In genomic region chr5:13412040-13412595, GRCh38 we compare ENCODE assay signal across 17 cellular contexts.
DNase-seq lines count a peak whose midpoint lies in the region; ATAC-seq and TF ChIP-seq lines count a peak whose summit lies in the region.
"Had no signal": no experiment of that assay in that cellular context is flagged by ENCODE, and none has a peak within 500 bp of the region (broad histone marks: within the 10 kb centered on the region; RNA-seq: fewer than 3 reads in every experiment).

No MANE protein-coding gene starts in this region.

- no peak overlapping the region for H3K27ac ChIP-seq in RWPE2 (ENCODE audit: poor library complexity, severe bottlenecking)
- H3K27ac ChIP-seq: HL-60 had no signal

- DNase-seq in COR-L47 (lab: John Stamatoyannopoulos, UW) = peak; percentile 25
- peak; percentile 3 for DNase-seq in Calu3
- peak; percentile 21 for DNase-seq in MV-4-11 (lab: John Stamatoyannopoulos, UW)
- no peak for DNase-seq in RWPE2 (ENCODE audit: low spot score)
- DNase-seq in GM13976 (ENCODE audit: low spot score) = no peak
- no peak for DNase-seq in activated effector memory CD4-positive, alpha-beta T cell treated with anti-CD3 and anti-CD28 coated beads, Interleukin-2, amount 50 U/mL, for 16 hours
- DNase-seq: ACHN, C1 segment of cervical spinal cord, GF-D8, IMR-90, MG63, NCI-H1092, NCI-H510A treated with DMSO at 0.1 percent for 48 hours, SHP77 treated with DMSO at 0.1 percent for 48 hours, SK-N-SH had no signal

- H3K4me1 Mint-ChIP-seq in Calu3 (ENCODE audit: low read depth, unreplicated experiment) = no peaks in the 10 kb centered on the region

- H3K4me1 ChIP-seq in RWPE2 (ENCODE audit: insufficient read depth, poor library complexity, severe bottlenecking) = no peaks in the 10 kb centered on the region

- no peaks in the 10 kb centered on the region for H3K9me3 Mint-ChIP-seq in Calu3 (ENCODE audit: low read depth, unreplicated experiment)

- H3K4me3 ChIP-seq in RWPE2 (ENCODE audit: severe bottlenecking) = no peak overlapping the region
- H3K4me3 ChIP-seq: MG63 had no signal

- peak; percentile 21; the same call in 1 of the 3 replicates for ATAC-seq in RWPE2 (ENCODE audit: low read depth)
- no peak for ATAC-seq in HG03280 (IDR thresholded peaks at IDR 0.05; ENCODE audit: unreplicated experiment)

- CTCF ChIA-PET in Calu3 (lab: Charles Lee) = no interaction called here

- no peaks in the 10 kb centered on the region for H3K36me3 Mint-ChIP-seq in Calu3 (ENCODE audit: insufficient read depth, unreplicated experiment)

- in situ Hi-C loops in GM13976 (cut with MboI; ENCODE audit: low sequenced_read_pairs, unreplicated experiment) = no loop called here

- intact Hi-C loops in Calu3 (cut with micrococcal nuclease; ENCODE audit: unreplicated experiment) = no loop called here

- H3K36me3 ChIP-seq in RWPE2 (ENCODE audit: low read depth) = no peaks in the 10 kb centered on the region
- H3K36me3 ChIP-seq: MG63 had no signal

- H3K27me3 ChIP-seq in RWPE2 (ENCODE audit: insufficient read depth, poor library complexity, severe bottlenecking) = no peaks in the 10 kb centered on the region
- H3K27me3 ChIP-seq: MG63 had no signal

- BruUV-seq in Calu3 (replicated peaks; lab: Mats Ljungman, UMichigan) = no TSS peak

- H3K27ac Mint-ChIP-seq in Calu3 (ENCODE audit: unreplicated experiment) = no peak overlapping the region

- H3K9me3 ChIP-seq in RWPE2 (ENCODE audit: severe bottlenecking) = no peaks in the 10 kb centered on the region
- H3K9me3 ChIP-seq: MG63, SK-N-SH had no signal

- H3K4me3 Mint-ChIP-seq in Calu3 (ENCODE audit: low read depth, unreplicated experiment) = no peak overlapping the region

- no peaks in the 10 kb centered on the region for H3K27me3 Mint-ChIP-seq in Calu3 (ENCODE audit: unreplicated experiment)

- TF ChIP-seq CTCF in Calu3 (IDR thresholded peaks at IDR 0.05; ENCODE audit: unreplicated experiment) = no peak
- no peak for TF ChIP-seq CTCF in RWPE2 (IDR thresholded peaks at IDR 0.05; ENCODE audit: poor library complexity, severe bottlenecking)
- TF ChIP-seq CTCF in GM13976 (IDR thresholded peaks at IDR 0.05; ENCODE audit: borderline replicate concordance, control extremely low read depth, extremely low read depth, insufficient read depth, missing control alignments) = no peak

Comparison
In these comparisons a context has a peak if more than half of its experiments do, and no peak if none do; other contexts are left out.
1. DNase-seq: peak in COR-L47 (single experiment), Calu3 (single experiment) and MV-4-11 (single experiment); none in RWPE2 (single experiment), GM13976 (single experiment) and activated effector memory CD4-positive, alpha-beta T cell treated with anti-CD3 and anti-CD28 coated beads, Interleukin-2, amount 50 U/mL, for 16 hours (single experiment).